Comparison of ENCODE assay signal across 15 cellular contexts in the genomic region with DNA sequence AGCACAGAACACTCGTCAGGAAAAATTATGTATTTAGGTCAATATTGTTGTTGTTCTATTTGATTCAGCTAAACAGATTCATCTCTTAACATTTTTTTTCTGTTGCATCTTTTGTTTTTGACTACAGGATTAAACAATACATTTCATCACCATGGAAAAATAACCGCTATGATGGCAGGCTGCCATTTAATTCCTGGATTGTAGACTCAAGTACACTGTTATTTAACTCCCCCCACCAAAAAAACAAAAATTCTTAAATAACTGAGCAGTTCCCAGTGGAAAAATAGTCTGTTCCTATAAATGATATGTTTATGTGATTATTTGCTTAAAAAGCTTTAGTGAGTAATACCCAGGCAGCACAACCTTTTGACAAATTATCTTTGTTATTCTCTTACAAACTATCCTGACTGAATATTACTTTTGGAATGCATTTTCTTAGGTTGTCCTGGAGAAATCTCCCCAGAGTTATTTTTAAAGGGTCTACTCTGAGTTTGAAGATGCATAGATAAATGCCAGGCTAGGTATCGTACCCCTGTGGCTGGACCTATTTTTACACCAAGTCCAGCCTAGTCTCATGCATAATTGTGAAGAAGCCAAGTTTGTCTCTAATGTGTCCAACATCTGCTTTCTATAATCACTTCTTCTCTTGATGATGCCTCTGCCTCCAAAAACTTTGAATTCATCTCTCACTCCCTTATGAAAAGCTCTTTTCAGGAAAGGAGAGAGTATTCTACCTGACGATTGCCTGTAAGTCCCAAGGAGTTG. TPM values are rescaled to one million over a fixed set of nuclear protein-coding genes. Genes with fewer than 3 reads are reported as not detected.
DNase-seq lines count a peak whose midpoint lies in the region; ATAC-seq and TF ChIP-seq lines count a peak whose summit lies in the region.
"Had no signal": no experiment of that assay in that cellular context is flagged by ENCODE, and none has a peak within 500 bp of the region (broad histone marks: within the 10 kb centered on the region; RNA-seq: fewer than 3 reads in every experiment).

No MANE protein-coding gene starts in this region.

- no peaks in the 10 kb centered on the region for H3K36me3 Mint-ChIP-seq in mesothelial cell of epicardium
- H3K36me3 Mint-ChIP-seq: CD4-positive, CD25-positive, alpha-beta regulatory T cell; naive B cell; stimulated activated naive B cell treated with anti-CD40 and anti-IgM and Interleukin-4, amounts not matched to agents 10 μg/mL and 1 μg/mL and 100 μg/mL, for 72 hours had no signal

- H3K4me1 Mint-ChIP-seq in mesothelial cell of epicardium: peaks cover 13% of the 10 kb centered on the region
- H3K4me1 Mint-ChIP-seq: CD4-positive, CD25-positive, alpha-beta regulatory T cell; naive B cell; stimulated activated naive B cell treated with anti-CD40 and anti-IgM and Interleukin-4, amounts not matched to agents 10 μg/mL and 1 μg/mL and 100 μg/mL, for 72 hours had no signal

- TF ChIP-seq CTCF in BJ (IDR thresholded peaks at IDR 0.05; ENCODE audit: insufficient read depth, low read depth, low read length) (no peak), cardiac fibroblast (IDR thresholded peaks at IDR 0.05; ENCODE audit: low read depth, low read length) (no peak), mesothelial cell of epicardium (IDR thresholded peaks at IDR 0.05; ENCODE audit: unreplicated experiment) (no peak)

- DNase-seq in BJ (ENCODE audit: low read depth) (peak; percentile 93), NCI-H2029 treated with DMSO at 0.1 percent for 48 hours (lab: John Stamatoyannopoulos, UW) (peak; percentile 70), cardiac fibroblast (ENCODE audit: low read depth in 2 of 2) (peak; percentile 95 to 96), mesothelial cell of epicardium (ENCODE audit: low spot score in 2 of 2, unreplicated experiment in 2 of 2) (no peak), putamen (ENCODE audit: low spot score) (no peak)
- DNase-seq: activated CD4-positive, CD25-positive, alpha-beta regulatory T cell; activated effector memory CD4-positive, alpha-beta T cell treated with Interleukin-2 at 50 U/mL for 16 hours; CD4-positive, CD25-positive, alpha-beta regulatory T cell; naive B cell; SIG-M5; stimulated activated naive B cell treated with anti-CD40 and anti-IgM and Interleukin-4, amounts not matched to agents 10 μg/mL and 1 μg/mL and 100 μg/mL, for 72 hours had no signal

- H3K4me3 Mint-ChIP-seq in mesothelial cell of epicardium: no peak overlapping the region
- H3K4me3 Mint-ChIP-seq: CD4-positive, CD25-positive, alpha-beta regulatory T cell; naive B cell; stimulated activated naive B cell treated with anti-CD40 and anti-IgM and Interleukin-4, amounts not matched to agents 10 μg/mL and 1 μg/mL and 100 μg/mL, for 72 hours had no signal

- H3K4me3 ChIP-seq in BJ (ENCODE audit: low read depth, low read length): no peak overlapping the region
- no peak overlapping the region for H3K4me3 ChIP-seq in cardiac fibroblast (replicated peaks in 1 of 2; ENCODE audit: low read depth in 2 of 2, low read length in 2 of 2)

- H3K27ac Mint-ChIP-seq in mesothelial cell of epicardium: peak overlapping the region; percentile 44
- H3K27ac Mint-ChIP-seq: CD4-positive, CD25-positive, alpha-beta regulatory T cell; naive B cell; stimulated activated naive B cell treated with anti-CD40 and anti-IgM and Interleukin-4, amounts not matched to agents 10 μg/mL and 1 μg/mL and 100 μg/mL, for 72 hours had no signal

- CTCF ChIA-PET in BJ (lab: Yijun Ruan, JAX): interaction anchor here (1.4 to 1.6 kb wide), 2 partner anchors 11 to 14 kb away, joined by 3 to 5 read pairs; no protein-coding TSS in a partner anchor

- peaks cover 4% of the 10 kb centered on the region for H3K9me3 Mint-ChIP-seq in mesothelial cell of epicardium
- H3K9me3 Mint-ChIP-seq: CD4-positive, CD25-positive, alpha-beta regulatory T cell; naive B cell; stimulated activated naive B cell treated with anti-CD40 and anti-IgM and Interleukin-4, amounts not matched to agents 10 μg/mL and 1 μg/mL and 100 μg/mL, for 72 hours had no signal

- no peaks in the 10 kb centered on the region for H3K27me3 Mint-ChIP-seq in mesothelial cell of epicardium (ENCODE audit: low read depth)
- H3K27me3 Mint-ChIP-seq: CD4-positive, CD25-positive, alpha-beta regulatory T cell; stimulated activated naive B cell treated with anti-CD40 and anti-IgM and Interleukin-4, amounts not matched to agents 10 μg/mL and 1 μg/mL and 100 μg/mL, for 72 hours had no signal

- H3K36me3 ChIP-seq in BJ (ENCODE audit: control insufficient read depth, insufficient read depth, low read length): no peaks in the 10 kb centered on the region

- H3K27me3 ChIP-seq in BJ (ENCODE audit: control insufficient read depth, insufficient read depth, low read length): no peaks in the 10 kb centered on the region

- ATAC-seq in HG02884 (IDR thresholded peaks at IDR 0.05; ENCODE audit: unreplicated experiment) (no peak), HG02763 (IDR thresholded peaks at IDR 0.05; ENCODE audit: unreplicated experiment) (no peak), HG03378 (IDR thresholded peaks at IDR 0.05; ENCODE audit: unreplicated experiment) (no peak)
- ATAC-seq: stimulated activated naive B cell treated with anti-CD40 and anti-IgM and Interleukin-4, amounts not matched to agents 10 μg/mL and 1 μg/mL and 100 μg/mL, for 72 hours had no signal

- POLR2A ChIA-PET in BJ (lab: Charles Lee): interaction anchor here (0.6 kb wide), 2 partner anchors 72 to 274 kb away, joined by 3 read pairs; no protein-coding TSS in a partner anchor

RNA-seq across cellular contexts. Expression of a gene that starts 3.7 kb away (rescaled TPM):
- not detected in 2 replicates for polyA plus RNA-seq in BJ (2011; rRNA removed)
- not detected in 2 replicates for polyA minus RNA-seq in BJ (2011; rRNA and poly(A)+ RNA removed)
- 0.09 TPM in 1 of 3 replicates, not detected in the others for total RNA-seq in mesothelial cell of epicardium
- total RNA-seq: CD4-positive, CD25-positive, alpha-beta regulatory T cell; NCI-H460 had no signal
- polyA plus RNA-seq: CD4-positive, CD25-positive, alpha-beta regulatory T cell had no signal

RNA-seq across cellular contexts. Expression of a gene that starts 49.4 kb away (rescaled TPM):
- 0.17 TPM in 1 of 2 replicates, not detected in the other for polyA plus RNA-seq in BJ (2011; rRNA removed)
- polyA minus RNA-seq in BJ (2011; rRNA and poly(A)+ RNA removed): not detected in 2 replicates
- total RNA-seq in mesothelial cell of epicardium: not detected in 3 replicates
- total RNA-seq: CD4-positive, CD25-positive, alpha-beta regulatory T cell; NCI-H460 had no signal
- polyA plus RNA-seq: CD4-positive, CD25-positive, alpha-beta regulatory T cell had no signal

RNA-seq across cellular contexts. Expression of a gene that starts 57.2 kb away (rescaled TPM):
- polyA plus RNA-seq in BJ (2011; rRNA removed): 677 and 1,147 TPM in 2 replicates
- polyA minus RNA-seq in BJ (2011; rRNA and poly(A)+ RNA removed): 124 and 139 TPM in 2 replicates
- total RNA-seq in mesothelial cell of epicardium: 490 to 545 TPM (median 508 TPM) in 3 replicates
- total RNA-seq: CD4-positive, CD25-positive, alpha-beta regulatory T cell had no signal
- polyA plus RNA-seq: CD4-positive, CD25-positive, alpha-beta regulatory T cell had no signal

Comparison
In these comparisons a context has a peak if more than half of its experiments do, and no peak if none do; other contexts are left out.
1. DNase-seq: peak in BJ (single experiment), NCI-H2029 treated with DMSO at 0.1 percent for 48 hours (single experiment) and cardiac fibroblast (2 of 2); none in mesothelial cell of epicardium (0 of 2) and putamen (single experiment).